12 cellular contexts compared by ENCODE assay signal in genomic region chr12:51589557-51590176, GRCh38. TPM values are rescaled to one million over a fixed set of nuclear protein-coding genes. Genes with fewer than 3 reads are reported as not detected.
DNase-seq lines count a peak whose midpoint lies in the region; ATAC-seq and TF ChIP-seq lines count a peak whose summit lies in the region.
"Had no signal": no experiment of that assay in that cellular context is flagged by ENCODE, and none has a peak within 500 bp of the region (broad histone marks: within the 10 kb centered on the region; RNA-seq: fewer than 3 reads in every experiment).

No MANE protein-coding gene starts in this region.

- no peak overlapping the region for H3K9ac ChIP-seq in BLaER1

- no peaks in the 10 kb centered on the region for H3K9me3 ChIP-seq in BLaER1
- no peaks in the 10 kb centered on the region for H3K9me3 ChIP-seq in naive thymus-derived CD4-positive, alpha-beta T cell (ENCODE audit: control insufficient read depth in 2 of 3, low read length in 3 of 3)
- H3K9me3 ChIP-seq: gastrocnemius medialis, SJSA1 had no signal

- H3K27ac Mint-ChIP-seq in HFFc6, result peak overlapping the region; percentile 84
- H3K27ac Mint-ChIP-seq in activated naive CD8-positive, alpha-beta T cell, result no peak overlapping the region
- H3K27ac Mint-ChIP-seq in naive thymus-derived CD4-positive, alpha-beta T cell, result peak overlapping the region in 2 of 9 donors; percentile 32 to 33

- DNase-seq in HFFc6, result no peak
- DNase-seq in naive thymus-derived CD4-positive, alpha-beta T cell, result no peak
- no peak for DNase-seq in NCI-H2196 (lab: John Stamatoyannopoulos, UW; ENCODE audit: unreplicated experiment)
- no peak for DNase-seq in dedifferentiated amniotic fluid mesenchymal stem cell (ENCODE audit: extremely low spot score)
- DNase-seq: DMS 273 treated with DMSO at 0.1 percent for 48 hours, gastrocnemius medialis, NCI-H226 had no signal

- H3K27me3 Mint-ChIP-seq in HFFc6 (ENCODE audit: insufficient read depth), result no peaks in the 10 kb centered on the region; the same call in none of the 2 replicates
- peaks cover 29% of the 10 kb centered on the region for H3K27me3 Mint-ChIP-seq in activated naive CD8-positive, alpha-beta T cell
- H3K27me3 Mint-ChIP-seq in naive thymus-derived CD4-positive, alpha-beta T cell, result peaks cover 62 to 74% (median 68%) of the 10 kb centered on the region in 5 donors

- POLR2A ChIA-PET in naive thymus-derived CD4-positive, alpha-beta T cell (lab: Charles Lee), result interaction anchor here (0.7 kb wide), 1 partner anchor 206 kb away, joined by 3 read pairs; no protein-coding TSS in a partner anchor

- H3K4me1 Mint-ChIP-seq in HFFc6 (ENCODE audit: low read depth), result peaks cover 46% of the 10 kb centered on the region
- H3K4me1 Mint-ChIP-seq in activated naive CD8-positive, alpha-beta T cell (ENCODE audit: low read depth), result peaks cover 15% of the 10 kb centered on the region
- H3K4me1 Mint-ChIP-seq in naive thymus-derived CD4-positive, alpha-beta T cell, result peaks cover 9 to 24% (median 20%) of the 10 kb centered on the region in 7 donors

- CTCF ChIA-PET in naive thymus-derived CD4-positive, alpha-beta T cell (lab: Charles Lee), result interaction anchor here (0.5 to 0.6 kb wide), 2 partner anchors 14 to 134 kb away, joined by 3 read pairs; no protein-coding TSS in a partner anchor

- peak overlapping the region; percentile 92 for H3K4me3 Mint-ChIP-seq in HFFc6
- H3K4me3 Mint-ChIP-seq in activated naive CD8-positive, alpha-beta T cell, result peak overlapping the region; percentile 88
- H3K4me3 Mint-ChIP-seq in naive thymus-derived CD4-positive, alpha-beta T cell, result peak overlapping the region; percentile 78 to 96 (median 86)

- peaks cover 17% of the 10 kb centered on the region for H3K36me3 Mint-ChIP-seq in HFFc6 (ENCODE audit: low read depth)
- H3K36me3 Mint-ChIP-seq in activated naive CD8-positive, alpha-beta T cell, result no peaks in the 10 kb centered on the region
- H3K36me3 Mint-ChIP-seq in naive thymus-derived CD4-positive, alpha-beta T cell, result peaks cover 0 to 4% (median 0%) of the 10 kb centered on the region in 5 donors

- intact Hi-C loops in naive thymus-derived CD4-positive, alpha-beta T cell (cut with micrococcal nuclease), result loop anchor here (2.0 to 5.0 kb wide), 2 partner anchors 169 to 233 kb away; no protein-coding TSS in a partner anchor

- no peak for ATAC-seq in naive thymus-derived CD4-positive, alpha-beta T cell
- ATAC-seq in GM19467 (IDR thresholded peaks at IDR 0.05; ENCODE audit: unreplicated experiment) (no peak), HG03095 (IDR thresholded peaks at IDR 0.05; ENCODE audit: unreplicated experiment) (no peak)
- ATAC-seq: gastrocnemius medialis had no signal

- H3K27me3 ChIP-seq in BLaER1, result peaks cover 24% of the 10 kb centered on the region
- peaks cover 0 to 12% of the 10 kb centered on the region in 2 donors for H3K27me3 ChIP-seq in naive thymus-derived CD4-positive, alpha-beta T cell (ENCODE audit: control insufficient read depth in 2 of 2, insufficient read depth in 2 of 2, low read length in 2 of 2)
- H3K27me3 ChIP-seq: SJSA1 had no signal

- H3K27ac ChIP-seq in BLaER1, result no peak overlapping the region
- H3K27ac ChIP-seq in naive thymus-derived CD4-positive, alpha-beta T cell (ENCODE audit: low read depth, low read length), result no peak overlapping the region
- H3K27ac ChIP-seq: gastrocnemius medialis, SJSA1 had no signal

- H3K4me3 ChIP-seq in BLaER1, result no peak overlapping the region
- no peak overlapping the region for H3K4me3 ChIP-seq in naive thymus-derived CD4-positive, alpha-beta T cell (ENCODE audit: low read length)

- H3K4me2 ChIP-seq in BLaER1, result peak overlapping the region; percentile 79

- H3K4me1 ChIP-seq in BLaER1, result peaks cover 11% of the 10 kb centered on the region
- H3K4me1 ChIP-seq in naive thymus-derived CD4-positive, alpha-beta T cell (ENCODE audit: control insufficient read depth in 2 of 2, insufficient read depth in 2 of 2, low read length in 2 of 2), result peaks cover 6 to 9% of the 10 kb centered on the region in 2 donors

- no peak for TF ChIP-seq CTCF in HFFc6 (IDR thresholded peaks at IDR 0.05)

- no peaks in the 10 kb centered on the region for H3K9me3 Mint-ChIP-seq in HFFc6
- H3K9me3 Mint-ChIP-seq in activated naive CD8-positive, alpha-beta T cell (ENCODE audit: low read depth), result no peaks in the 10 kb centered on the region
- peaks cover 0 to 3% (median 0%) of the 10 kb centered on the region in 11 donors for H3K9me3 Mint-ChIP-seq in naive thymus-derived CD4-positive, alpha-beta T cell

- H3K36me3 ChIP-seq in BLaER1, result no peaks in the 10 kb centered on the region
- H3K36me3 ChIP-seq in naive thymus-derived CD4-positive, alpha-beta T cell (ENCODE audit: control insufficient read depth in 2 of 3, insufficient read depth in 3 of 3, low read length in 3 of 3), result no peaks in the 10 kb centered on the region
- H3K36me3 ChIP-seq: gastrocnemius medialis, SJSA1 had no signal

- H4K20me1 ChIP-seq in BLaER1, result 0 out of 2 replicates have a peak, but pooled peaks cover 4% of the 10 kb centered on the region

RNA-seq across cellular contexts. Expression of gene SCN8A, which starts 1.4 kb away (rescaled TPM):
- 10 to 100 TPM; 13.4 to 16.0 (median 15.3) TPM for total RNA-seq in HFFc6 (2021; fragmentation: NEBNext Ultra II Directional; extraction: Animal tissue kit (Norgen Biotek cat#: 25700))
- total RNA-seq in naive thymus-derived CD4-positive, alpha-beta T cell, result 1 to 10 TPM in 1 of 5 experiments, under 1 TPM in 4; 0.22 to 1.1 (median 0.34) TPM
- under 1 TPM; 0.01 to 0.33 TPM for polyA plus RNA-seq in naive thymus-derived CD4-positive, alpha-beta T cell

Comparison
In these comparisons a context has a peak if more than half of its experiments do, and no peak if none do; other contexts are left out.
1. RNA of gene SCN8A, which starts 1.4 kb away (total RNA-seq): 13.4 to 16.0 TPM in HFFc6; 0.22 to 1.1 TPM in naive thymus-derived CD4-positive, alpha-beta T cell; every median in the first group is over 4 times any median in the second.
2. Peak in every context shown above with its lines, with median percentiles within 50 percentile points of each other: H3K4me3 Mint-ChIP-seq.